ENCODE assay signal across 1 cellular context in the genomic region with DNA sequence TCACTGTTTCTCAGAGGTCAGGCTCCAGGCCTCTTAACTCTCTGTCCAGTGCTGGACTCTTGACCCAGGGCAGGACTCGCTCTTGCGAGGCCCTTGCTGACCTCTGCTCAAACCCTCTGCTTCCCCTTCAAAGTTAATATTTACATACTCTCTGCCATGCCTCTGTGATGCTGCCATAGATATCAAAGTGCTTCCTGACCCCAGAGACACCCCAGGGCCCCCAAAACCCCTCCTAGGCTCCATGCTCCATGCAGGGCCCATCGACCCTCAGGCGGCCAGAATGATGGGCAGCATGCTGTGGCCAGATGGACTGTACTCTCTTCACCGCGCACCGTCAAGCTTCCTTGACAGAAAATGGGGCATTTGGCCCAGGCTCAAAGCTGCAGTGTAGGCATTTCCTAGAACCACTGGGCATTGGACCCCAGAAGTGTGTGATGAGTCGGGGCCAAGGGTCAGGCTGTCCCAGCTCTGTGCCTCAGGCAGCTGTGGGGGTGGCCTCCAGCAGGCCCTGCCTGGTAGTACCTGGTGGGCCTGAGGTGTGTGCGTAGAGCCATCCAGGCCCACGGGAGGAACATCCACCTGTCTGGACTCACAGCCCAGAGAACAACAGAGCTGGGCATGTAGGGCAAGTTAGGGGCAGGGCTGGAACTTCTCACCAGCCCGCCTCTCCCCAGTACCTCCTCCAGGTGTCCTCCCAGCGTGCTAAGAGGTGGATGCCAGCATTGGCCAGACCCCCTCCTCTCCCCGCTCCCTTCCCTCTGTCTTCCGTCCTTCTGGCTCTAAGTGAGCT.
TF ChIP-seq lines count a peak whose summit lies in the region.

No MANE protein-coding gene starts in this region.

TF ChIP-seq in HepG2, 621 proteins besides CTCF, POLR2A, EP300 and RAD21 (continued from another document and continues in another):
- TF ChIP-seq, protein P1, sequence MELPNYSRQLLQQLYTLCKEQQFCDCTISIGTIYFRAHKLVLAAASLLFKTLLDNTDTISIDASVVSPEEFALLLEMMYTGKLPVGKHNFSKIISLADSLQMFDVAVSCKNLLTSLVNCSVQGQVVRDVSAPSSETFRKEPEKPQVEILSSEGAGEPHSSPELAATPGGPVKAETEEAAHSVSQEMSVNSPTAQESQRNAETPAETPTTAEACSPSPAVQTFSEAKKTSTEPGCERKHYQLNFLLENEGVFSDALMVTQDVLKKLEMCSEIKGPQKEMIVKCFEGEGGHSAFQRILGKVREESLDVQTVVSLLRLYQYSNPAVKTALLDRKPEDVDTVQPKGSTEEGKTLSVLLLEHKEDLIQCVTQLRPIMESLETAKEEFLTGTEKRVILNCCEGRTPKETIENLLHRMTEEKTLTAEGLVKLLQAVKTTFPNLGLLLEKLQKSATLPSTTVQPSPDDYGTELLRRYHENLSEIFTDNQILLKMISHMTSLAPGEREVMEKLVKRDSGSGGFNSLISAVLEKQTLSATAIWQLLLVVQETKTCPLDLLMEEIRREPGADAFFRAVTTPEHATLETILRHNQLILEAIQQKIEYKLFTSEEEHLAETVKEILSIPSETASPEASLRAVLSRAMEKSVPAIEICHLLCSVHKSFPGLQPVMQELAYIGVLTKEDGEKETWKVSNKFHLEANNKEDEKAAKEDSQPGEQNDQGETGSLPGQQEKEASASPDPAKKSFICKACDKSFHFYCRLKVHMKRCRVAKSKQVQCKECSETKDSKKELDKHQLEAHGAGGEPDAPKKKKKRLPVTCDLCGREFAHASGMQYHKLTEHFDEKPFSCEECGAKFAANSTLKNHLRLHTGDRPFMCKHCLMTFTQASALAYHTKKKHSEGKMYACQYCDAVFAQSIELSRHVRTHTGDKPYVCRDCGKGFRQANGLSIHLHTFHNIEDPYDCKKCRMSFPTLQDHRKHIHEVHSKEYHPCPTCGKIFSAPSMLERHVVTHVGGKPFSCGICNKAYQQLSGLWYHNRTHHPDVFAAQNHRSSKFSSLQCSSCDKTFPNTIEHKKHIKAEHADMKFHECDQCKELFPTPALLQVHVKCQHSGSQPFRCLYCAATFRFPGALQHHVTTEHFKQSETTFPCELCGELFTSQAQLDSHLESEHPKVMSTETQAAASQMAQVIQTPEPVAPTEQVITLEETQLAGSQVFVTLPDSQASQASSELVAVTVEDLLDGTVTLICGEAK (IDR thresholded peaks at IDR 0.05): no peak
- TF ChIP-seq, protein P1 (CRISPR knock-in tag; IDR thresholded peaks at IDR 0.05): peak; percentile 91
- TF ChIP-seq, protein P2, sequence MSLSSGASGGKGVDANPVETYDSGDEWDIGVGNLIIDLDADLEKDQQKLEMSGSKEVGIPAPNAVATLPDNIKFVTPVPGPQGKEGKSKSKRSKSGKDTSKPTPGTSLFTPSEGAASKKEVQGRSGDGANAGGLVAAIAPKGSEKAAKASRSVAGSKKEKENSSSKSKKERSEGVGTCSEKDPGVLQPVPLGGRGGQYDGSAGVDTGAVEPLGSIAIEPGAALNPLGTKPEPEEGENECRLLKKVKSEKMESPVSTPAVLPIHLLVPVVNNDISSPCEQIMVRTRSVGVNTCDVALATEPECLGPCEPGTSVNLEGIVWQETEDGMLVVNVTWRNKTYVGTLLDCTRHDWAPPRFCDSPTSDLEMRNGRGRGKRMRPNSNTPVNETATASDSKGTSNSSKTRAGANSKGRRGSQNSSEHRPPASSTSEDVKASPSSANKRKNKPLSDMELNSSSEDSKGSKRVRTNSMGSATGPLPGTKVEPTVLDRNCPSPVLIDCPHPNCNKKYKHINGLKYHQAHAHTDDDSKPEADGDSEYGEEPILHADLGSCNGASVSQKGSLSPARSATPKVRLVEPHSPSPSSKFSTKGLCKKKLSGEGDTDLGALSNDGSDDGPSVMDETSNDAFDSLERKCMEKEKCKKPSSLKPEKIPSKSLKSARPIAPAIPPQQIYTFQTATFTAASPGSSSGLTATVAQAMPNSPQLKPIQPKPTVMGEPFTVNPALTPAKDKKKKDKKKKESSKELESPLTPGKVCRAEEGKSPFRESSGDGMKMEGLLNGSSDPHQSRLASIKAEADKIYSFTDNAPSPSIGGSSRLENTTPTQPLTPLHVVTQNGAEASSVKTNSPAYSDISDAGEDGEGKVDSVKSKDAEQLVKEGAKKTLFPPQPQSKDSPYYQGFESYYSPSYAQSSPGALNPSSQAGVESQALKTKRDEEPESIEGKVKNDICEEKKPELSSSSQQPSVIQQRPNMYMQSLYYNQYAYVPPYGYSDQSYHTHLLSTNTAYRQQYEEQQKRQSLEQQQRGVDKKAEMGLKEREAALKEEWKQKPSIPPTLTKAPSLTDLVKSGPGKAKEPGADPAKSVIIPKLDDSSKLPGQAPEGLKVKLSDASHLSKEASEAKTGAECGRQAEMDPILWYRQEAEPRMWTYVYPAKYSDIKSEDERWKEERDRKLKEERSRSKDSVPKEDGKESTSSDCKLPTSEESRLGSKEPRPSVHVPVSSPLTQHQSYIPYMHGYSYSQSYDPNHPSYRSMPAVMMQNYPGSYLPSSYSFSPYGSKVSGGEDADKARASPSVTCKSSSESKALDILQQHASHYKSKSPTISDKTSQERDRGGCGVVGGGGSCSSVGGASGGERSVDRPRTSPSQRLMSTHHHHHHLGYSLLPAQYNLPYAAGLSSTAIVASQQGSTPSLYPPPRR (CRISPR knock-in tag; IDR thresholded peaks at IDR 0.05; ENCODE audit: borderline replicate concordance): peak; percentile 95
- TF ChIP-seq ZNF10 (CRISPR knock-in tag; IDR thresholded peaks at IDR 0.05; ENCODE audit: borderline replicate concordance, low read depth) (no peak), ZNF121 (CRISPR knock-in tag; IDR thresholded peaks at IDR 0.05) (no peak; the same call in 1 of the 2 replicates), TOPORS (CRISPR knock-in tag; IDR thresholded peaks at IDR 0.05) (peak; percentile 72; the same call in 1 of the 2 replicates), ZFX (CRISPR knock-in tag; IDR thresholded peaks at IDR 0.05; ENCODE audit: low read depth) (peak; percentile 87), GABPB1 (CRISPR knock-in tag; IDR thresholded peaks at IDR 0.05) (peak; percentile 38; the same call in 1 of the 2 replicates), GATAD2A (CRISPR knock-in tag; IDR thresholded peaks at IDR 0.05) (peak; percentile 96), RBFOX2 (IDR thresholded peaks at IDR 0.05; ENCODE audit: low read depth, low read length) (no peak), ZNF737 (CRISPR knock-in tag; IDR thresholded peaks at IDR 0.05; ENCODE audit: borderline replicate concordance) (peak; percentile 75; the same call in 1 of the 2 replicates), CREM (IDR thresholded peaks at IDR 0.05) (peak; percentile 88), CREM (CRISPR knock-in tag; IDR thresholded peaks at IDR 0.05) (no peak), ZNF530 (CRISPR knock-in tag; IDR thresholded peaks at IDR 0.05; ENCODE audit: low read depth) (no peak), ZNF24 (IDR thresholded peaks at IDR 0.05) (no peak), ZNF83 (CRISPR knock-in tag; IDR thresholded peaks at IDR 0.05; ENCODE audit: borderline replicate concordance) (0 out of 2 replicates have a peak, but pooled peaks have one; percentile 58), ZIK1 (CRISPR knock-in tag; IDR thresholded peaks at IDR 0.05; ENCODE audit: borderline replicate concordance, low read depth) (no peak), HCFC1 (IDR thresholded peaks at IDR 0.05; ENCODE audit: low read depth, low read length) (no peak), ZFYVE20 (CRISPR knock-in tag; IDR thresholded peaks at IDR 0.05; ENCODE audit: borderline replicate concordance, low read depth) (no peak), ZNF451 (CRISPR knock-in tag; IDR thresholded peaks at IDR 0.05) (peak; percentile 50; the same call in 1 of the 2 replicates), ATRX (CRISPR knock-in tag; IDR thresholded peaks at IDR 0.05; ENCODE audit: borderline replicate concordance) (no peak), ZNF484 (CRISPR knock-in tag; IDR thresholded peaks at IDR 0.05; ENCODE audit: borderline replicate concordance, low read depth) (no peak), CAMTA2 (CRISPR knock-in tag; IDR thresholded peaks at IDR 0.05; ENCODE audit: borderline replicate concordance) (peak; percentile 81), EEA1 (CRISPR knock-in tag; IDR thresholded peaks at IDR 0.05; ENCODE audit: borderline replicate concordance) (no peak)
- TF ChIP-seq, protein P3, sequence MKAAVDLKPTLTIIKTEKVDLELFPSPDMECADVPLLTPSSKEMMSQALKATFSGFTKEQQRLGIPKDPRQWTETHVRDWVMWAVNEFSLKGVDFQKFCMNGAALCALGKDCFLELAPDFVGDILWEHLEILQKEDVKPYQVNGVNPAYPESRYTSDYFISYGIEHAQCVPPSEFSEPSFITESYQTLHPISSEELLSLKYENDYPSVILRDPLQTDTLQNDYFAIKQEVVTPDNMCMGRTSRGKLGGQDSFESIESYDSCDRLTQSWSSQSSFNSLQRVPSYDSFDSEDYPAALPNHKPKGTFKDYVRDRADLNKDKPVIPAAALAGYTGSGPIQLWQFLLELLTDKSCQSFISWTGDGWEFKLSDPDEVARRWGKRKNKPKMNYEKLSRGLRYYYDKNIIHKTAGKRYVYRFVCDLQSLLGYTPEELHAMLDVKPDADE (CRISPR knock-in tag; IDR thresholded peaks at IDR 0.05): no peak
- TF ChIP-seq, protein P4, sequence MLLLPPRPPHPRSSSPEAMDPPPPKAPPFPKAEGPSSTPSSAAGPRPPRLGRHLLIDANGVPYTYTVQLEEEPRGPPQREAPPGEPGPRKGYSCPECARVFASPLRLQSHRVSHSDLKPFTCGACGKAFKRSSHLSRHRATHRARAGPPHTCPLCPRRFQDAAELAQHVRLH (CRISPR knock-in tag; IDR thresholded peaks at IDR 0.05; ENCODE audit: borderline replicate concordance, low read depth): no peak
- TF ChIP-seq, protein P5, sequence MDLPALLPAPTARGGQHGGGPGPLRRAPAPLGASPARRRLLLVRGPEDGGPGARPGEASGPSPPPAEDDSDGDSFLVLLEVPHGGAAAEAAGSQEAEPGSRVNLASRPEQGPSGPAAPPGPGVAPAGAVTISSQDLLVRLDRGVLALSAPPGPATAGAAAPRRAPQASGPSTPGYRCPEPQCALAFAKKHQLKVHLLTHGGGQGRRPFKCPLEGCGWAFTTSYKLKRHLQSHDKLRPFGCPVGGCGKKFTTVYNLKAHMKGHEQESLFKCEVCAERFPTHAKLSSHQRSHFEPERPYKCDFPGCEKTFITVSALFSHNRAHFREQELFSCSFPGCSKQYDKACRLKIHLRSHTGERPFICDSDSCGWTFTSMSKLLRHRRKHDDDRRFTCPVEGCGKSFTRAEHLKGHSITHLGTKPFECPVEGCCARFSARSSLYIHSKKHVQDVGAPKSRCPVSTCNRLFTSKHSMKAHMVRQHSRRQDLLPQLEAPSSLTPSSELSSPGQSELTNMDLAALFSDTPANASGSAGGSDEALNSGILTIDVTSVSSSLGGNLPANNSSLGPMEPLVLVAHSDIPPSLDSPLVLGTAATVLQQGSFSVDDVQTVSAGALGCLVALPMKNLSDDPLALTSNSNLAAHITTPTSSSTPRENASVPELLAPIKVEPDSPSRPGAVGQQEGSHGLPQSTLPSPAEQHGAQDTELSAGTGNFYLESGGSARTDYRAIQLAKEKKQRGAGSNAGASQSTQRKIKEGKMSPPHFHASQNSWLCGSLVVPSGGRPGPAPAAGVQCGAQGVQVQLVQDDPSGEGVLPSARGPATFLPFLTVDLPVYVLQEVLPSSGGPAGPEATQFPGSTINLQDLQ (CRISPR knock-in tag; IDR thresholded peaks at IDR 0.05): peak; percentile 64; the same call in 1 of the 2 replicates
- TF ChIP-seq, protein P6, sequence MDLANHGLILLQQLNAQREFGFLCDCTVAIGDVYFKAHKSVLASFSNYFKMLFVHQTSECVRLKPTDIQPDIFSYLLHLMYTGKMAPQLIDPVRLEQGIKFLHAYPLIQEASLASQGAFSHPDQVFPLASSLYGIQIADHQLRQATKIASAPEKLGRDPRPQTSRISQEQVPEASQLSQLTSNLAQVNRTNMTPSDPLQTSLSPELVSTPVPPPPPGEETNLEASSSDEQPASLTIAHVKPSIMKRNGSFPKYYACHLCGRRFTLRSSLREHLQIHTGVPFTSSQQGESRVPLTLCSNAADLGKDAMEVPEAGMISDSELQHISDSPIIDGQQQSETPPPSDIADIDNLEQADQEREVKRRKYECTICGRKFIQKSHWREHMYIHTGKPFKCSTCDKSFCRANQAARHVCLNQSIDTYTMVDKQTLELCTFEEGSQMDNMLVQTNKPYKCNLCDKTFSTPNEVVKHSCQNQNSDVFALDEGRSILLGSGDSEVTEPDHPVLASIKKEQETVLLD (CRISPR knock-in tag; IDR thresholded peaks at IDR 0.05; ENCODE audit: low read depth): no peak
- TF ChIP-seq, protein P7, sequence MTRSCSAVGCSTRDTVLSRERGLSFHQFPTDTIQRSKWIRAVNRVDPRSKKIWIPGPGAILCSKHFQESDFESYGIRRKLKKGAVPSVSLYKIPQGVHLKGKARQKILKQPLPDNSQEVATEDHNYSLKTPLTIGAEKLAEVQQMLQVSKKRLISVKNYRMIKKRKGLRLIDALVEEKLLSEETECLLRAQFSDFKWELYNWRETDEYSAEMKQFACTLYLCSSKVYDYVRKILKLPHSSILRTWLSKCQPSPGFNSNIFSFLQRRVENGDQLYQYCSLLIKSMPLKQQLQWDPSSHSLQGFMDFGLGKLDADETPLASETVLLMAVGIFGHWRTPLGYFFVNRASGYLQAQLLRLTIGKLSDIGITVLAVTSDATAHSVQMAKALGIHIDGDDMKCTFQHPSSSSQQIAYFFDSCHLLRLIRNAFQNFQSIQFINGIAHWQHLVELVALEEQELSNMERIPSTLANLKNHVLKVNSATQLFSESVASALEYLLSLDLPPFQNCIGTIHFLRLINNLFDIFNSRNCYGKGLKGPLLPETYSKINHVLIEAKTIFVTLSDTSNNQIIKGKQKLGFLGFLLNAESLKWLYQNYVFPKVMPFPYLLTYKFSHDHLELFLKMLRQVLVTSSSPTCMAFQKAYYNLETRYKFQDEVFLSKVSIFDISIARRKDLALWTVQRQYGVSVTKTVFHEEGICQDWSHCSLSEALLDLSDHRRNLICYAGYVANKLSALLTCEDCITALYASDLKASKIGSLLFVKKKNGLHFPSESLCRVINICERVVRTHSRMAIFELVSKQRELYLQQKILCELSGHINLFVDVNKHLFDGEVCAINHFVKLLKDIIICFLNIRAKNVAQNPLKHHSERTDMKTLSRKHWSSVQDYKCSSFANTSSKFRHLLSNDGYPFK (CRISPR knock-in tag; IDR thresholded peaks at IDR 0.05; ENCODE audit: borderline replicate concordance): peak; percentile 95; the same call in 1 of the 2 replicates
